7 cellular contexts compared by ENCODE assay signal in genomic region chr20:24661255-24661654, GRCh38.
"Had no signal": no experiment of that assay in that cellular context is flagged by ENCODE, and none has a peak within 500 bp of the region (broad histone marks: within the 10 kb centered on the region; RNA-seq: fewer than 3 reads in every experiment).

No MANE protein-coding gene starts in this region.

- H3K27ac ChIP-seq: HL-60, KMS-11 had no signal

- H3K4me2 ChIP-seq: KMS-11 had no signal

- H3K9ac ChIP-seq: KMS-11 had no signal

- ATAC-seq: K562 had no signal

- FAIRE-seq: HTR-8/SVneo, K562 had no signal

- H3K4me3 ChIP-seq: K562 had no signal

- DNase-seq: IMR-90, KBM-7, KG1 had no signal
